ENCODE assay signal across 39 cellular contexts in genomic region chr14:54202288-54202687, GRCh38.
"Had no signal": no experiment of that assay in that cellular context is flagged by ENCODE, and none has a peak within 500 bp of the region (broad histone marks: within the 10 kb centered on the region; RNA-seq: fewer than 3 reads in every experiment).

No MANE protein-coding gene starts in this region.

- H3K9me3 ChIP-seq: adrenal gland, body of pancreas, breast epithelium had no signal

- H3K27me3 ChIP-seq: adrenal gland, body of pancreas, brain microvascular endothelial cell, breast epithelium had no signal

- H3K4me1 Mint-ChIP-seq: activated CD4-positive, alpha-beta T cell treated with anti-CD3 and anti-CD28 coated beads, Interleukin-2, amount 10 ng/mL, durations not matched to agents 24 days and 14 days; activated naive CD8-positive, alpha-beta T cell treated with anti-CD3 and anti-CD28 coated beads for 36 hours; activated T-helper 17 cell treated with anti-CD3 and anti-CD28 coated beads, Interleukin-2, amount 50 U/mL, for 72 hours; WTC11 had no signal

- ATAC-seq: activated CD4-positive, CD25-positive, alpha-beta regulatory T cell treated with anti-CD3 and anti-CD28 coated beads, Interleukin-2, amount 50 U/mL, for 24 hours; activated CD8-positive, alpha-beta T cell treated with anti-CD3 and anti-CD28 coated beads for 36 hours; activated naive CD4-positive, alpha-beta T cell treated with anti-CD3 and anti-CD28 coated beads, Interleukin-2, amount 50 U/mL, for 72 hours; activated T-cell treated with anti-CD3 and anti-CD28 coated beads, Interleukin-2, amount 50 U/mL, for 4 hours; activated T-cell treated with anti-CD3 and anti-CD28 coated beads, Interleukin-2, amount 50 U/mL, for 72 hours; activated T-helper 17 cell treated with anti-CD3 and anti-CD28 coated beads, Interleukin-2, amount 50 U/mL, for 72 hours; body of pancreas; WTC11 had no signal

- H3K9me3 Mint-ChIP-seq: activated CD4-positive, alpha-beta T cell treated with anti-CD3 and anti-CD28 coated beads, Interleukin-2, amount 10 ng/mL, durations not matched to agents 24 days and 14 days; T-helper 1 cell treated with Interleukin-12 subunit alpha and Interleukin-12 subunit beta and Interleukin-4 antibody, amounts not matched to agents 30 μg/mL and 1 μg/mL, for 36 hours had no signal

- H3K27ac Mint-ChIP-seq: activated CD4-positive, alpha-beta memory T cell treated with anti-CD3 and anti-CD28 coated beads for 36 hours; activated CD4-positive, alpha-beta T cell treated with anti-CD3 and anti-CD28 coated beads, Interleukin-2, amount 10 ng/mL, durations not matched to agents 24 days and 14 days; activated CD8-positive, alpha-beta T cell treated with anti-CD3 and anti-CD28 coated beads for 36 hours; activated naive CD4-positive, alpha-beta T cell treated with anti-CD3 and anti-CD28 coated beads for 36 hours; activated naive CD4-positive, alpha-beta T cell treated with anti-CD3 and anti-CD28 coated beads, Interleukin-2, amount 50 U/mL, for 72 hours; activated naive CD8-positive, alpha-beta T cell treated with anti-CD3 and anti-CD28 coated beads for 36 hours; activated T-cell treated with anti-CD3 and anti-CD28 coated beads, Interleukin-2, amount 50 U/mL, for 72 hours; activated T-helper 1 cell treated with anti-CD3 and anti-CD28 coated beads, Interleukin-12 subunit alpha, Interleukin-12 subunit beta, Interleukin-2, Interleukin-4 antibody, amounts not matched to agents 30 ng/mL and 10 ng/mL and 1 ng/mL, durations not matched to agents 14 hours and 24 hours and 36 hours; activated T-helper 17 cell treated with anti-CD3 and anti-CD28 coated beads, Interleukin-2, amount 50 U/mL, for 72 hours; T-helper 1 cell treated with Interleukin-12 subunit alpha and Interleukin-12 subunit beta and Interleukin-4 antibody, amounts not matched to agents 30 μg/mL and 1 μg/mL, for 36 hours; T-helper 2 cell treated with Interferon-gamma antibody and Interleukin-4, amounts not matched to agents 5 μg/mL and 100 μg/mL, for 36 hours; WTC11 had no signal

- H3K27ac ChIP-seq: adrenal gland, body of pancreas, brain microvascular endothelial cell, breast epithelium, WERI-Rb-1 had no signal

- FAIRE-seq: astrocyte, TTC549 had no signal

- H3K4me3 Mint-ChIP-seq: activated CD4-positive, alpha-beta memory T cell treated with anti-CD3 and anti-CD28 coated beads for 36 hours; activated CD4-positive, alpha-beta T cell treated with anti-CD3 and anti-CD28 coated beads, Interleukin-2, amount 10 ng/mL, durations not matched to agents 24 days and 14 days; activated CD8-positive, alpha-beta T cell treated with anti-CD3 and anti-CD28 coated beads for 36 hours; activated naive CD4-positive, alpha-beta T cell treated with anti-CD3 and anti-CD28 coated beads for 36 hours; activated naive CD8-positive, alpha-beta T cell treated with anti-CD3 and anti-CD28 coated beads for 36 hours; activated T-cell treated with anti-CD3 and anti-CD28 coated beads, Interleukin-2, amount 50 U/mL, for 4 hours; activated T-cell treated with anti-CD3 and anti-CD28 coated beads, Interleukin-2, amount 50 U/mL, for 72 hours; activated T-helper 1 cell treated with anti-CD3 and anti-CD28 coated beads, Interleukin-12 subunit alpha, Interleukin-12 subunit beta, Interleukin-2, Interleukin-4 antibody, amounts not matched to agents 30 ng/mL and 10 ng/mL and 1 ng/mL, durations not matched to agents 14 hours and 24 hours and 36 hours; activated T-helper 17 cell treated with anti-CD3 and anti-CD28 coated beads, Interleukin-2, amount 50 U/mL, for 72 hours; T-helper 1 cell treated with Interleukin-12 subunit alpha and Interleukin-12 subunit beta and Interleukin-4 antibody, amounts not matched to agents 30 μg/mL and 1 μg/mL, for 36 hours; T-helper 2 cell treated with Interferon-gamma antibody and Interleukin-4, amounts not matched to agents 5 μg/mL and 100 μg/mL, for 36 hours; WTC11 had no signal

- H3K36me3 ChIP-seq: adrenal gland, brain microvascular endothelial cell, breast epithelium, WERI-Rb-1 had no signal

- H3K4me1 ChIP-seq: adrenal gland, body of pancreas, breast epithelium had no signal

- H3K4me3 ChIP-seq: adrenal gland, body of pancreas, breast epithelium had no signal

- H3K36me3 Mint-ChIP-seq: activated CD4-positive, alpha-beta memory T cell treated with anti-CD3 and anti-CD28 coated beads for 36 hours; activated naive CD8-positive, alpha-beta T cell treated with anti-CD3 and anti-CD28 coated beads for 36 hours had no signal

- DNase-seq: activated CD4-positive, alpha-beta memory T cell treated with anti-CD3 and anti-CD28 coated beads for 36 hours; activated CD4-positive, alpha-beta T cell treated with anti-CD3 and anti-CD28 coated beads for 1 hour; activated CD4-positive, alpha-beta T cell treated with anti-CD3 and anti-CD28 coated beads for 4 hours; activated CD4-positive, alpha-beta T cell treated with anti-CD3 and anti-CD28 coated beads, Interleukin-2, amount 10 ng/mL, durations not matched to agents 24 days and 14 days; activated CD4-positive, alpha-beta T cell treated with anti-CD3 and anti-CD28 coated beads, Interleukin-2, amount 50 U/mL, for 1 hour; activated CD4-positive, alpha-beta T cell treated with anti-CD3 and anti-CD28 coated beads, Interleukin-2, amount 50 U/mL, for 4 hours; activated CD4-positive, CD25-positive, alpha-beta regulatory T cell; activated CD8-positive, alpha-beta memory T cell treated with anti-CD3 and anti-CD28 coated beads, Interleukin-2, amount 50 U/mL, for 4 hours; activated CD8-positive, alpha-beta T cell treated with anti-CD3 and anti-CD28 coated beads for 36 hours; activated effector memory CD4-positive, alpha-beta T cell treated with anti-CD3 and anti-CD28 coated beads, Interleukin-2, amount 50 U/mL, for 16 hours; activated gamma-delta T cell treated with Interleukin-2 at 50 U/mL for 16 hours; activated naive CD4-positive, alpha-beta T cell; activated naive CD4-positive, alpha-beta T cell treated with anti-CD3 and anti-CD28 coated beads for 36 hours; activated naive CD4-positive, alpha-beta T cell treated with anti-CD3 and anti-CD28 coated beads, Interleukin-2, amount 50 U/mL, for 16 hours; activated naive CD8-positive, alpha-beta T cell treated with anti-CD3 and anti-CD28 coated beads for 36 hours; activated T-cell treated with anti-CD3 and anti-CD28 coated beads for 4 hours; activated T-cell treated with anti-CD3 and anti-CD28 coated beads, Interleukin-2, amount 50 U/mL, for 1 hour; activated T-cell treated with anti-CD3 and anti-CD28 coated beads, Interleukin-2, amount 50 U/mL, for 4 hours; activated T-cell treated with anti-CD3 and anti-CD28 coated beads, Interleukin-2, amount 50 U/mL, for 72 hours; adrenal gland; amniotic stem cell; aorta; body of pancreas; brain microvascular endothelial cell; central memory CD4-positive, alpha-beta T cell; T-helper 1 cell; T-helper 2 cell; T-helper 9 cell; WERI-Rb-1 had no signal
